In the genomic region with DNA sequence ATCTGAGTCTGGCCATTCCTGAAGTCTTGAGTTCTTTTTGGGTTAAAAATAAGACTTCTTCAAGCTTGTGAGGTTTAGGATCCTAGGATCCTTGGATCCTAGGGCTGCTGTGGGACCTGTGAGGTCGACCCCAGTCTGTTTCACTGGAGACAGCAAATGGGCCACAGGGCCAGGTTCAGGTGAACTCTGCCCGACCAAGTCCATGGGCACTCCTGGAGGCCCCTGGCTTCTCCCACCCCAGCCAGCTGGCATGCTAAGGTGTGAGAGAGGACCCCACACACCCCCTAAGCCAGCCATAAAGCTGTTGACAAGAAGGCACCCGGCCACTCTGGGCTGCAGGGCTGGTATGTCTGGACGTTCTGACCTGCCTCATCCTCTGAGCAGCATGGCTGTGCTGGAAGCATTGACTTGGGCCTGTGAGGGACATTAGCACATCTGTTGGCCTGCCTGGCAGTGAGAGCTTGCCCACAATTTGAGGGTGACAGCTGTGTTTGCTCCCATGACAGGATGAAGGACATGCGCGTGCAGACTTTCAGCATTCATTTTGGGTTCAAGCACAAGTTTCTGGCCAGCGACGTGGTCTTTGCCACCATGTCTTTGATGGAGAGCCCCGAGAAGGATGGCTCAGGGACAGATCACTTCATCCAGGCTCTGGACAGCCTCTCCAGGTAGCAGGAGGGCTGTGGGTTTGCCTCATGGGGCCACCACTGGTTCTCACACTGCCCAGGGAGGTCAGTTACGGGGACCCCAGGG, we compare ENCODE assay signal across 1 cellular context.
TF ChIP-seq lines count a peak whose summit lies in the region.

No MANE protein-coding gene starts in this region.

TF ChIP-seq in K562, 482 proteins besides CTCF, POLR2A, EP300 and RAD21 (continued from another document and continues in another):
- TF ChIP-seq, protein P1, sequence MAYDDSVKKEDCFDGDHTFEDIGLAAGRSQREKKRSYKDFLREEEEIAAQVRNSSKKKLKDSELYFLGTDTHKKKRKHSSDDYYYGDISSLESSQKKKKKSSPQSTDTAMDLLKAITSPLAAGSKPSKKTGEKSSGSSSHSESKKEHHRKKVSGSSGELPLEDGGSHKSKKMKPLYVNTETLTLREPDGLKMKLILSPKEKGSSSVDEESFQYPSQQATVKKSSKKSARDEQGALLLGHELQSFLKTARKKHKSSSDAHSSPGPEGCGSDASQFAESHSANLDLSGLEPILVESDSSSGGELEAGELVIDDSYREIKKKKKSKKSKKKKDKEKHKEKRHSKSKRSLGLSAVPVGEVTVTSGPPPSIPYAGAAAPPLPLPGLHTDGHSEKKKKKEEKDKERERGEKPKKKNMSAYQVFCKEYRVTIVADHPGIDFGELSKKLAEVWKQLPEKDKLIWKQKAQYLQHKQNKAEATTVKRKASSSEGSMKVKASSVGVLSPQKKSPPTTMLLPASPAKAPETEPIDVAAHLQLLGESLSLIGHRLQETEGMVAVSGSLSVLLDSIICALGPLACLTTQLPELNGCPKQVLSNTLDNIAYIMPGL (CRISPR knock-in tag; IDR thresholded peaks at IDR 0.05) = no peak
- TF ChIP-seq KDM5B (IDR thresholded peaks at IDR 0.05; ENCODE audit: insufficient replicate concordance, low read depth, low read length) = peak; percentile 28
- TF ChIP-seq RB1 (IDR thresholded peaks at IDR 0.05; ENCODE audit: low read depth) = no peak
- TF ChIP-seq ZNF551 (CRISPR knock-in tag; IDR thresholded peaks at IDR 0.05) = no peak
- TF ChIP-seq, protein P2, sequence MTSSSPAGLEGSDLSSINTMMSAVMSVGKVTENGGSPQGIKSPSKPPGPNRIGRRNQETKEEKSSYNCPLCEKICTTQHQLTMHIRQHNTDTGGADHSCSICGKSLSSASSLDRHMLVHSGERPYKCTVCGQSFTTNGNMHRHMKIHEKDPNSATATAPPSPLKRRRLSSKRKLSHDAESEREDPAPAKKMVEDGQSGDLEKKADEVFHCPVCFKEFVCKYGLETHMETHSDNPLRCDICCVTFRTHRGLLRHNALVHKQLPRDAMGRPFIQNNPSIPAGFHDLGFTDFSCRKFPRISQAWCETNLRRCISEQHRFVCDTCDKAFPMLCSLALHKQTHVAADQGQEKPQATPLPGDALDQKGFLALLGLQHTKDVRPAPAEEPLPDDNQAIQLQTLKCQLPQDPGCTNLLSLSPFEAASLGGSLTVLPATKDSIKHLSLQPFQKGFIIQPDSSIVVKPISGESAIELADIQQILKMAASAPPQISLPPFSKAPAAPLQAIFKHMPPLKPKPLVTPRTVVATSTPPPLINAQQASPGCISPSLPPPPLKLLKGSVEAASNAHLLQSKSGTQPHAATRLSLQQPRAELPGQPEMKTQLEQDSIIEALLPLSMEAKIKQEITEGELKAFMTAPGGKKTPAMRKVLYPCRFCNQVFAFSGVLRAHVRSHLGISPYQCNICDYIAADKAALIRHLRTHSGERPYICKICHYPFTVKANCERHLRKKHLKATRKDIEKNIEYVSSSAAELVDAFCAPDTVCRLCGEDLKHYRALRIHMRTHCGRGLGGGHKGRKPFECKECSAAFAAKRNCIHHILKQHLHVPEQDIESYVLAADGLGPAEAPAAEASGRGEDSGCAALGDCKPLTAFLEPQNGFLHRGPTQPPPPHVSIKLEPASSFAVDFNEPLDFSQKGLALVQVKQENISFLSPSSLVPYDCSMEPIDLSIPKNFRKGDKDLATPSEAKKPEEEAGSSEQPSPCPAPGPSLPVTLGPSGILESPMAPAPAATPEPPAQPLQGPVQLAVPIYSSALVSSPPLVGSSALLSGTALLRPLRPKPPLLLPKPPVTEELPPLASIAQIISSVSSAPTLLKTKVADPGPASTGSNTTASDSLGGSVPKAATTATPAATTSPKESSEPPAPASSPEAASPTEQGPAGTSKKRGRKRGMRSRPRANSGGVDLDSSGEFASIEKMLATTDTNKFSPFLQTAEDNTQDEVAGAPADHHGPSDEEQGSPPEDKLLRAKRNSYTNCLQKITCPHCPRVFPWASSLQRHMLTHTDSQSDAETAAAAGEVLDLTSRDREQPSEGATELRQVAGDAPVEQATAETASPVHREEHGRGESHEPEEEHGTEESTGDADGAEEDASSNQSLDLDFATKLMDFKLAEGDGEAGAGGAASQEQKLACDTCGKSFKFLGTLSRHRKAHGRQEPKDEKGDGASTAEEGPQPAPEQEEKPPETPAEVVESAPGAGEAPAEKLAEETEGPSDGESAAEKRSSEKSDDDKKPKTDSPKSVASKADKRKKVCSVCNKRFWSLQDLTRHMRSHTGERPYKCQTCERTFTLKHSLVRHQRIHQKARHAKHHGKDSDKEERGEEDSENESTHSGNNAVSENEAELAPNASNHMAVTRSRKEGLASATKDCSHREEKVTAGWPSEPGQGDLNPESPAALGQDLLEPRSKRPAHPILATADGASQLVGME (CRISPR knock-in tag; IDR thresholded peaks at IDR 0.05) = no peak
- TF ChIP-seq CHD2 (IDR thresholded peaks at IDR 0.05; ENCODE audit: low read depth, low read length) = 0 out of 2 replicates have a peak, but pooled peaks have one; percentile 3
- TF ChIP-seq, protein P3, sequence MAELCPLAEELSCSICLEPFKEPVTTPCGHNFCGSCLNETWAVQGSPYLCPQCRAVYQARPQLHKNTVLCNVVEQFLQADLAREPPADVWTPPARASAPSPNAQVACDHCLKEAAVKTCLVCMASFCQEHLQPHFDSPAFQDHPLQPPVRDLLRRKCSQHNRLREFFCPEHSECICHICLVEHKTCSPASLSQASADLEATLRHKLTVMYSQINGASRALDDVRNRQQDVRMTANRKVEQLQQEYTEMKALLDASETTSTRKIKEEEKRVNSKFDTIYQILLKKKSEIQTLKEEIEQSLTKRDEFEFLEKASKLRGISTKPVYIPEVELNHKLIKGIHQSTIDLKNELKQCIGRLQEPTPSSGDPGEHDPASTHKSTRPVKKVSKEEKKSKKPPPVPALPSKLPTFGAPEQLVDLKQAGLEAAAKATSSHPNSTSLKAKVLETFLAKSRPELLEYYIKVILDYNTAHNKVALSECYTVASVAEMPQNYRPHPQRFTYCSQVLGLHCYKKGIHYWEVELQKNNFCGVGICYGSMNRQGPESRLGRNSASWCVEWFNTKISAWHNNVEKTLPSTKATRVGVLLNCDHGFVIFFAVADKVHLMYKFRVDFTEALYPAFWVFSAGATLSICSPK (IDR thresholded peaks at IDR 0.05; ENCODE audit: borderline replicate concordance) = no peak
- no peak for TF ChIP-seq ZNF316 (IDR thresholded peaks at IDR 0.05)
- no peak for TF ChIP-seq SMARCA4 (IDR thresholded peaks at IDR 0.05)
- TF ChIP-seq, protein P4, sequence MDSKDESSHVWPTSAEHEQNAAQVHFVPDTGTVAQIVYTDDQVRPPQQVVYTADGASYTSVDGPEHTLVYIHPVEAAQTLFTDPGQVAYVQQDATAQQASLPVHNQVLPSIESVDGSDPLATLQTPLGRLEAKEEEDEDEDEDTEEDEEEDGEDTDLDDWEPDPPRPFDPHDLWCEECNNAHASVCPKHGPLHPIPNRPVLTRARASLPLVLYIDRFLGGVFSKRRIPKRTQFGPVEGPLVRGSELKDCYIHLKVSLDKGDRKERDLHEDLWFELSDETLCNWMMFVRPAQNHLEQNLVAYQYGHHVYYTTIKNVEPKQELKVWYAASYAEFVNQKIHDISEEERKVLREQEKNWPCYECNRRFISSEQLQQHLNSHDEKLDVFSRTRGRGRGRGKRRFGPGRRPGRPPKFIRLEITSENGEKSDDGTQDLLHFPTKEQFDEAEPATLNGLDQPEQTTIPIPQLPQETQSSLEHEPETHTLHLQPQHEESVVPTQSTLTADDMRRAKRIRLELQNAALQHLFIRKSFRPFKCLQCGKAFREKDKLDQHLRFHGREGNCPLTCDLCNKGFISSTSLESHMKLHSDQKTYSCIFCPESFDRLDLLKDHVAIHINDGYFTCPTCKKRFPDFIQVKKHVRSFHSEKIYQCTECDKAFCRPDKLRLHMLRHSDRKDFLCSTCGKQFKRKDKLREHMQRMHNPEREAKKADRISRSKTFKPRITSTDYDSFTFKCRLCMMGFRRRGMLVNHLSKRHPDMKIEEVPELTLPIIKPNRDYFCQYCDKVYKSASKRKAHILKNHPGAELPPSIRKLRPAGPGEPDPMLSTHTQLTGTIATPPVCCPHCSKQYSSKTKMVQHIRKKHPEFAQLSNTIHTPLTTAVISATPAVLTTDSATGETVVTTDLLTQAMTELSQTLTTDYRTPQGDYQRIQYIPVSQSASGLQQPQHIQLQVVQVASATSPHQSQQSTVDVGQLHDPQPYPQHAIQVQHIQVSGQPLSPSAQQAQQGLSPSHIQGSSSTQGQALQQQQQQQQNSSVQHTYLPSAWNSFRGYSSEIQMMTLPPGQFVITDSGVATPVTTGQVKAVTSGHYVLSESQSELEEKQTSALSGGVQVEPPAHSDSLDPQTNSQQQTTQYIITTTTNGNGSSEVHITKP (IDR thresholded peaks at IDR 0.05; ENCODE audit: partially characterized antibody) = no peak
- no peak; the same call in 1 of the 2 replicates for TF ChIP-seq FOXJ3 (CRISPR knock-in tag; IDR thresholded peaks at IDR 0.05)
- TF ChIP-seq, protein P5, sequence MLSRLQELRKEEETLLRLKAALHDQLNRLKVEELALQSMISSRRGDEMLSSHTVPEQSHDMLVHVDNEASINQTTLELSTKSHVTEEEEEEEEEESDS (CRISPR knock-in tag; IDR thresholded peaks at IDR 0.05) = no peak
- TF ChIP-seq, protein P6, sequence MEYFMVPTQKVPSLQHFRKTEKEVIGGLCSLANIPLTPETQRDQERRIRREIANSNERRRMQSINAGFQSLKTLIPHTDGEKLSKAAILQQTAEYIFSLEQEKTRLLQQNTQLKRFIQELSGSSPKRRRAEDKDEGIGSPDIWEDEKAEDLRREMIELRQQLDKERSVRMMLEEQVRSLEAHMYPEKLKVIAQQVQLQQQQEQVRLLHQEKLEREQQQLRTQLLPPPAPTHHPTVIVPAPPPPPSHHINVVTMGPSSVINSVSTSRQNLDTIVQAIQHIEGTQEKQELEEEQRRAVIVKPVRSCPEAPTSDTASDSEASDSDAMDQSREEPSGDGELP (CRISPR knock-in tag; IDR thresholded peaks at IDR 0.05; ENCODE audit: borderline replicate concordance) = peak; percentile 48; the same call in 1 of the 2 replicates
- TF ChIP-seq ZNF239 (CRISPR knock-in tag; IDR thresholded peaks at IDR 0.05) = no peak
- TF ChIP-seq, protein P7, sequence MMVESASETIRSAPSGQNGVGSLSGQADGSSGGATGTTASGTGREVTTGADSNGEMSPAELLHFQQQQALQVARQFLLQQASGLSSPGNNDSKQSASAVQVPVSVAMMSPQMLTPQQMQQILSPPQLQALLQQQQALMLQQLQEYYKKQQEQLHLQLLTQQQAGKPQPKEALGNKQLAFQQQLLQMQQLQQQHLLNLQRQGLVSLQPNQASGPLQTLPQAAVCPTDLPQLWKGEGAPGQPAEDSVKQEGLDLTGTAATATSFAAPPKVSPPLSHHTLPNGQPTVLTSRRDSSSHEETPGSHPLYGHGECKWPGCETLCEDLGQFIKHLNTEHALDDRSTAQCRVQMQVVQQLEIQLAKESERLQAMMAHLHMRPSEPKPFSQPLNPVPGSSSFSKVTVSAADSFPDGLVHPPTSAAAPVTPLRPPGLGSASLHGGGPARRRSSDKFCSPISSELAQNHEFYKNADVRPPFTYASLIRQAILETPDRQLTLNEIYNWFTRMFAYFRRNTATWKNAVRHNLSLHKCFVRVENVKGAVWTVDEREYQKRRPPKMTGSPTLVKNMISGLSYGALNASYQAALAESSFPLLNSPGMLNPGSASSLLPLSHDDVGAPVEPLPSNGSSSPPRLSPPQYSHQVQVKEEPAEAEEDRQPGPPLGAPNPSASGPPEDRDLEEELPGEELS (CRISPR knock-in tag; IDR thresholded peaks at IDR 0.05; ENCODE audit: borderline replicate concordance) = no peak; the same call in 1 of the 2 replicates
- TF ChIP-seq, protein P8, sequence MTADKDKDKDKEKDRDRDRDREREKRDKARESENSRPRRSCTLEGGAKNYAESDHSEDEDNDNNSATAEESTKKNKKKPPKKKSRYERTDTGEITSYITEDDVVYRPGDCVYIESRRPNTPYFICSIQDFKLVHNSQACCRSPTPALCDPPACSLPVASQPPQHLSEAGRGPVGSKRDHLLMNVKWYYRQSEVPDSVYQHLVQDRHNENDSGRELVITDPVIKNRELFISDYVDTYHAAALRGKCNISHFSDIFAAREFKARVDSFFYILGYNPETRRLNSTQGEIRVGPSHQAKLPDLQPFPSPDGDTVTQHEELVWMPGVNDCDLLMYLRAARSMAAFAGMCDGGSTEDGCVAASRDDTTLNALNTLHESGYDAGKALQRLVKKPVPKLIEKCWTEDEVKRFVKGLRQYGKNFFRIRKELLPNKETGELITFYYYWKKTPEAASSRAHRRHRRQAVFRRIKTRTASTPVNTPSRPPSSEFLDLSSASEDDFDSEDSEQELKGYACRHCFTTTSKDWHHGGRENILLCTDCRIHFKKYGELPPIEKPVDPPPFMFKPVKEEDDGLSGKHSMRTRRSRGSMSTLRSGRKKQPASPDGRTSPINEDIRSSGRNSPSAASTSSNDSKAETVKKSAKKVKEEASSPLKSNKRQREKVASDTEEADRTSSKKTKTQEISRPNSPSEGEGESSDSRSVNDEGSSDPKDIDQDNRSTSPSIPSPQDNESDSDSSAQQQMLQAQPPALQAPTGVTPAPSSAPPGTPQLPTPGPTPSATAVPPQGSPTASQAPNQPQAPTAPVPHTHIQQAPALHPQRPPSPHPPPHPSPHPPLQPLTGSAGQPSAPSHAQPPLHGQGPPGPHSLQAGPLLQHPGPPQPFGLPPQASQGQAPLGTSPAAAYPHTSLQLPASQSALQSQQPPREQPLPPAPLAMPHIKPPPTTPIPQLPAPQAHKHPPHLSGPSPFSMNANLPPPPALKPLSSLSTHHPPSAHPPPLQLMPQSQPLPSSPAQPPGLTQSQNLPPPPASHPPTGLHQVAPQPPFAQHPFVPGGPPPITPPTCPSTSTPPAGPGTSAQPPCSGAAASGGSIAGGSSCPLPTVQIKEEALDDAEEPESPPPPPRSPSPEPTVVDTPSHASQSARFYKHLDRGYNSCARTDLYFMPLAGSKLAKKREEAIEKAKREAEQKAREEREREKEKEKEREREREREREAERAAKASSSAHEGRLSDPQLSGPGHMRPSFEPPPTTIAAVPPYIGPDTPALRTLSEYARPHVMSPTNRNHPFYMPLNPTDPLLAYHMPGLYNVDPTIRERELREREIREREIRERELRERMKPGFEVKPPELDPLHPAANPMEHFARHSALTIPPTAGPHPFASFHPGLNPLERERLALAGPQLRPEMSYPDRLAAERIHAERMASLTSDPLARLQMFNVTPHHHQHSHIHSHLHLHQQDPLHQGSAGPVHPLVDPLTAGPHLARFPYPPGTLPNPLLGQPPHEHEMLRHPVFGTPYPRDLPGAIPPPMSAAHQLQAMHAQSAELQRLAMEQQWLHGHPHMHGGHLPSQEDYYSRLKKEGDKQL (CRISPR knock-in tag; IDR thresholded peaks at IDR 0.05; ENCODE audit: borderline replicate concordance) = 0 out of 2 replicates have a peak, but pooled peaks have one; percentile 76
- TF ChIP-seq, protein P9, sequence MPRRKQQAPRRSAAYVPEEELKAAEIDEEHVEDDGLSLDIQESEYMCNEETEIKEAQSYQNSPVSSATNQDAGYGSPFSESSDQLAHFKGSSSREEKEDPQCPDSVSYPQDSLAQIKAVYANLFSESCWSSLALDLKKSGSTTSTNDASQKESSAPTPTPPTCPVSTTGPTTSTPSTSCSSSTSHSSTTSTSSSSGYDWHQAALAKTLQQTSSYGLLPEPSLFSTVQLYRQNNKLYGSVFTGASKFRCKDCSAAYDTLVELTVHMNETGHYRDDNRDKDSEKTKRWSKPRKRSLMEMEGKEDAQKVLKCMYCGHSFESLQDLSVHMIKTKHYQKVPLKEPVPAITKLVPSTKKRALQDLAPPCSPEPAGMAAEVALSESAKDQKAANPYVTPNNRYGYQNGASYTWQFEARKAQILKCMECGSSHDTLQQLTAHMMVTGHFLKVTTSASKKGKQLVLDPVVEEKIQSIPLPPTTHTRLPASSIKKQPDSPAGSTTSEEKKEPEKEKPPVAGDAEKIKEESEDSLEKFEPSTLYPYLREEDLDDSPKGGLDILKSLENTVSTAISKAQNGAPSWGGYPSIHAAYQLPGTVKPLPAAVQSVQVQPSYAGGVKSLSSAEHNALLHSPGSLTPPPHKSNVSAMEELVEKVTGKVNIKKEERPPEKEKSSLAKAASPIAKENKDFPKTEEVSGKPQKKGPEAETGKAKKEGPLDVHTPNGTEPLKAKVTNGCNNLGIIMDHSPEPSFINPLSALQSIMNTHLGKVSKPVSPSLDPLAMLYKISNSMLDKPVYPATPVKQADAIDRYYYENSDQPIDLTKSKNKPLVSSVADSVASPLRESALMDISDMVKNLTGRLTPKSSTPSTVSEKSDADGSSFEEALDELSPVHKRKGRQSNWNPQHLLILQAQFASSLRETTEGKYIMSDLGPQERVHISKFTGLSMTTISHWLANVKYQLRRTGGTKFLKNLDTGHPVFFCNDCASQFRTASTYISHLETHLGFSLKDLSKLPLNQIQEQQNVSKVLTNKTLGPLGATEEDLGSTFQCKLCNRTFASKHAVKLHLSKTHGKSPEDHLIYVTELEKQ (CRISPR knock-in tag; IDR thresholded peaks at IDR 0.05) = no peak
